1 cellular context compared by ENCODE assay signal in the genomic region with DNA sequence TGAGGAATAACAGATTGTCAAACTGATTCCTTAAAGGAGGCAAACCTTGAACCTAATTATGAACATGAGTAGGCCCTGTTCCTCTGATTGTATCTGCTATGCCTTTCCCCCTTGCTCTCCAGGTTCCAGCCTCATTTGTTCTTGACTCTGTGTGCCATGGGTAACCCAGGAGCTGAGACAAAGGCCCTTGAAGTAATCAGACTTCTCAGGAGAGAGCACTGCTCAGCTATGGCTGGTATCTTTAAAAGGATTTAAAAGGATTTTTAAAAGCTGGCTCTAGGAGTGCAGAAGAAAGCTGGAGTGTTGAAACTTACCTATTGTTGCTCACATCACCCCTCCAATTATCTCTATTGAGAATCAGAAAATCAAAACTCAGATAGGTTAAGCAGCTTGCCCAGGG.
TF ChIP-seq lines count a peak whose summit lies in the region.

No MANE protein-coding gene starts in this region.

TF ChIP-seq in H1, 55 proteins besides CTCF, POLR2A, EP300 and RAD21 (continued from another document):
- TF ChIP-seq KDM4A (IDR thresholded peaks at IDR 0.05; ENCODE audit: low read depth, low read length, severe bottlenecking) (no peak), FOSL1 (IDR thresholded peaks at IDR 0.05; ENCODE audit: insufficient read depth, low read depth, low read length) (no peak)
